Comparison of ENCODE assay signal across 14 cellular contexts in the genomic region with DNA sequence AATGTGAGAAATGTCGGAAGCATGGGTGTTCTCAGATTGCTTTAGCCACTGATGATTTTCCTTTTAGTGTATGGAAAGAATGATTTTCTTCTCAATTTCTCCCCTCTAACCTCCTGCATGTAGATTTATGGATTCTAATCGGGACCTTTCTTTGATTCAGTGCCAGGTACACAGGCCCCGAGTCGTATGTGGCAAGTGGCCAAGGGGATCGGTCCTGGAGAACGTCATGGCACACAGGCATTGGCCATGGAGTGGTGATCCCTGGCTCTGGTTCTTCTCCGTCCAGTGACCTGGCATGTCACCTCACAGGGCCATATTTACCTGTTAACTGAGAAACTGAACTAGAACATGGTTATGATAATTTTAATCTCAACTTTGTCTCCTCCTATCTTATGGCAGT. TPM values are rescaled to one million over a fixed set of nuclear protein-coding genes. Genes with fewer than 3 reads are reported as not detected.
DNase-seq lines count a peak whose midpoint lies in the region; ATAC-seq and TF ChIP-seq lines count a peak whose summit lies in the region.
"Had no signal": no experiment of that assay in that cellular context is flagged by ENCODE, and none has a peak within 500 bp of the region (broad histone marks: within the 10 kb centered on the region; RNA-seq: fewer than 3 reads in every experiment).

No MANE protein-coding gene starts in this region.

- DNase-seq in CD4-positive, alpha-beta memory T cell, result no peak
- peak; percentile 28 for DNase-seq in NCI-H510A treated with DMSO at 0.1 percent for 48 hours (lab: John Stamatoyannopoulos, UW)
- peak; percentile 38 to 67 (median 46) for DNase-seq in ovary
- DNase-seq in DMS153 (lab: John Stamatoyannopoulos, UW), result no peak
- no peak for DNase-seq in NCI-H446 treated with DMSO at 0.1 percent for 48 hours (lab: John Stamatoyannopoulos, UW)
- no peak for DNase-seq in middle frontal gyrus (ENCODE audit: extremely low spot score, low spot score)
- DNase-seq in activated CD8-positive, alpha-beta memory T cell treated with anti-CD3 and anti-CD28 coated beads for 24 hours, result no peak
- DNase-seq: activated CD4-positive, alpha-beta T cell treated with anti-CD3 and anti-CD28 coated beads, Interleukin-2, amount 50 U/mL, for 48 hours; glutamatergic neuron; NCI-H526; T1000 had no signal

- WGBS in gastroesophageal sphincter (ENCODE audit: low coverage in 1 of 2), 2 donors, result 29 to 31% methylated on average over 5 to 7 of the region's 7 CpGs
- WGBS in ovary, 3 donors, result 24 to 31% (median 28%) methylated on average over 7 of the region's 7 CpGs

- no peak for ATAC-seq in gastroesophageal sphincter
- ATAC-seq: activated T-helper 17 cell treated with anti-CD3 and anti-CD28 coated beads, Interleukin-2, amount 50 U/mL, for 72 hours had no signal

- H3K27ac Mint-ChIP-seq in CD4-positive, alpha-beta memory T cell, result peak overlapping the region in 5 of 7 donors; percentile 8 to 72 (median 55)
- H3K27ac Mint-ChIP-seq: activated T-helper 17 cell treated with anti-CD3 and anti-CD28 coated beads, Interleukin-2, amount 50 U/mL, for 72 hours had no signal

- H3K4me1 Mint-ChIP-seq in CD4-positive, alpha-beta memory T cell, result peaks cover 32 to 76% (median 54%) of the 10 kb centered on the region in 4 donors

- no peak for TF ChIP-seq CTCF in gastroesophageal sphincter (IDR thresholded peaks at IDR 0.05)
- no peak for TF ChIP-seq CTCF in ovary (IDR thresholded peaks at IDR 0.05)

- CTCF ChIA-PET in CD4-positive, alpha-beta memory T cell (lab: Charles Lee; ENCODE audit: partially characterized antibody), result no interaction called here

- intact Hi-C loops in CD4-positive, alpha-beta memory T cell (cut with micrococcal nuclease), result no loop called here
- intact Hi-C loops in ovary (cut with DNase I), result no loop called here

- no peaks in the 10 kb centered on the region for H3K9me3 Mint-ChIP-seq in CD4-positive, alpha-beta memory T cell
- H3K9me3 Mint-ChIP-seq: activated T-helper 17 cell treated with anti-CD3 and anti-CD28 coated beads, Interleukin-2, amount 50 U/mL, for 72 hours had no signal

- peaks cover 6% of the 10 kb centered on the region for H3K4me1 ChIP-seq in CD4-positive, alpha-beta memory T cell (ENCODE audit: insufficient read depth, low read length)
- H3K4me1 ChIP-seq in gastroesophageal sphincter (peaks cover 29 to 83% (median 29%) of the 10 kb centered on the region in 3 donors), ovary (ENCODE audit: insufficient read depth) (peaks cover 30% of the 10 kb centered on the region)

- no peaks in the 10 kb centered on the region for H3K27me3 ChIP-seq in CD4-positive, alpha-beta memory T cell (ENCODE audit: insufficient read depth, low read length)
- H3K27me3 ChIP-seq in gastroesophageal sphincter, result no peaks in the 10 kb centered on the region
- no peaks in the 10 kb centered on the region for H3K27me3 ChIP-seq in ovary

- POLR2A ChIA-PET in CD4-positive, alpha-beta memory T cell (lab: Charles Lee; ENCODE audit: partially characterized antibody), result no interaction called here

- H3K4me3 Mint-ChIP-seq in CD4-positive, alpha-beta memory T cell, result no peak overlapping the region
- H3K4me3 Mint-ChIP-seq: activated T-helper 17 cell treated with anti-CD3 and anti-CD28 coated beads, Interleukin-2, amount 50 U/mL, for 72 hours had no signal

- no peaks in the 10 kb centered on the region for H3K27me3 Mint-ChIP-seq in CD4-positive, alpha-beta memory T cell
- H3K27me3 Mint-ChIP-seq: activated T-helper 17 cell treated with anti-CD3 and anti-CD28 coated beads, Interleukin-2, amount 50 U/mL, for 72 hours had no signal

- H3K36me3 ChIP-seq in CD4-positive, alpha-beta memory T cell (ENCODE audit: insufficient read depth, low read length), result no peaks in the 10 kb centered on the region
- H3K36me3 ChIP-seq in gastroesophageal sphincter (no peaks in the 10 kb centered on the region), ovary (no peaks in the 10 kb centered on the region)

- no peak overlapping the region for H3K27ac ChIP-seq in CD4-positive, alpha-beta memory T cell (ENCODE audit: low read depth, low read length)
- H3K27ac ChIP-seq in gastroesophageal sphincter (peak overlapping the region; percentile 55 to 83 (median 82)), ovary (peak overlapping the region; percentile 55 to 67)
- H3K27ac ChIP-seq: RWPE1 had no signal

- H3K36me3 Mint-ChIP-seq in CD4-positive, alpha-beta memory T cell, result peaks cover 3 to 10% of the 10 kb centered on the region in 2 donors

- TF ChIP-seq POLR2A in gastroesophageal sphincter (IDR thresholded peaks at IDR 0.05) (no peak), ovary (IDR thresholded peaks at IDR 0.05) (no peak)

- H3K9me3 ChIP-seq in CD4-positive, alpha-beta memory T cell (ENCODE audit: control insufficient read depth in 1 of 2, low read length in 2 of 2), result no peaks in the 10 kb centered on the region
- no peaks in the 10 kb centered on the region for H3K9me3 ChIP-seq in gastroesophageal sphincter
- H3K9me3 ChIP-seq in ovary, result no peaks in the 10 kb centered on the region

- no peak for TF ChIP-seq EP300 in gastroesophageal sphincter (IDR thresholded peaks at IDR 0.05)
- no peak for TF ChIP-seq EP300 in ovary (IDR thresholded peaks at IDR 0.05)

- H3K4me3 ChIP-seq in CD4-positive, alpha-beta memory T cell (ENCODE audit: low read length in 2 of 2), result no peak overlapping the region
- peak overlapping the region in 1 of 2 donors; percentile 13 for H3K4me3 ChIP-seq in gastroesophageal sphincter
- H3K4me3 ChIP-seq in ovary, result no peak overlapping the region

RNA-seq across cellular contexts. Expression of a gene that starts 58.1 kb away (rescaled TPM):
- total RNA-seq in CD4-positive, alpha-beta memory T cell, result 10 to 100 TPM; 41.3 to 43.9 TPM
- polyA plus RNA-seq in CD4-positive, alpha-beta memory T cell, result 10 to 100 TPM in 1 of 2 donors, 1 to 10 TPM in 1; 3.3 to 10.1 TPM
- 10 to 100 TPM; 18.7 to 30.1 (median 21.1) TPM for total RNA-seq in gastroesophageal sphincter
- 10 to 100 TPM in 6 of 7 donors, 1 to 10 TPM in 1; 6.2 to 34.6 (median 19.5) TPM for total RNA-seq in ovary
- polyA plus RNA-seq in ovary, result 10 to 100 TPM in 1 of 2 donors, 1 to 10 TPM in 1; 4.4 to 11.5 TPM

Comparison
In these comparisons a context has a peak if more than half of its experiments do, and no peak if none do; other contexts are left out.
1. DNase-seq: peak in NCI-H510A treated with DMSO at 0.1 percent for 48 hours (single experiment) and ovary (5 of 5); none in CD4-positive, alpha-beta memory T cell (0 of 5), DMS153 (single experiment), NCI-H446 treated with DMSO at 0.1 percent for 48 hours (single experiment), middle frontal gyrus (single experiment) and activated CD8-positive, alpha-beta memory T cell treated with anti-CD3 and anti-CD28 coated beads for 24 hours (single experiment).